27 cellular contexts compared by ENCODE assay signal in the genomic region with DNA sequence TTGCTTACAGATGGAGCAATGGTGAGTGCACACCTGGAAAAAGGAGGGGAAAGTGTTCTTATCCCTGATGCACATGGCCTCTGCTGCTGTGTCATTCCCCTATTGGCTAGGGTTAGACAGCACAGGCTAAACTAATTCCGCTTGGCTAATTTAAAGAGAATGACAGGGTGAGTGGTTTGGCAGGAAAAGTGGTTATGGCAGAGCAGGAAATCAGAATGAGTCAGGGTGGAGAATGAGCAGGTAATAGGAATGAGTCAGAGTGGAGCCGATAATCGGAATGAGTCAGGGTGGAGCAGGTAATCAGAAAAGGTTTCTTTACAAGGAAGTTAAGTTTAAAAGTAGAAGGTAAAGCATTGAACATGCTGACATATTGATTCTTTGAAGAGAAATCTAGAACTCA.
"Had no signal": no experiment of that assay in that cellular context is flagged by ENCODE, and none has a peak within 500 bp of the region (broad histone marks: within the 10 kb centered on the region; RNA-seq: fewer than 3 reads in every experiment).

No MANE protein-coding gene starts in this region.

- DNase-seq: activated CD4-positive, alpha-beta T cell treated with anti-CD3 and anti-CD28 coated beads for 36 hours; activated CD4-positive, CD25-positive, alpha-beta regulatory T cell; activated CD8-positive, alpha-beta T cell treated with anti-CD3 and anti-CD28 coated beads, Interleukin-2, amount 10 ng/mL, durations not matched to agents 7 days and 5 days; activated effector memory CD4-positive, alpha-beta T cell treated with anti-CD3 and anti-CD28 coated beads, Interleukin-2, amount 50 U/mL, for 16 hours; activated naive CD4-positive, alpha-beta T cell treated with anti-CD3 and anti-CD28 coated beads for 36 hours; activated naive CD8-positive, alpha-beta T cell treated with anti-CD3 and anti-CD28 coated beads for 36 hours; adrenal gland; cortex of kidney; effector memory CD8-positive, alpha-beta T cell; foreskin fibroblast; heart left ventricle; hypothalamus; immature natural killer cell; kidney glomerular epithelial cell; left lung; mucosa of descending colon; right cardiac atrium; stimulated activated CD4-positive, alpha-beta T cell treated with anti-CD3 and anti-CD28 coated beads, Interleukin-2, amount 100 ng/mL, for 48 hours; stimulated activated naive CD8-positive, alpha-beta T cell treated with anti-CD3 and anti-CD28 coated beads, Interleukin-15, Interleukin-2, amounts not matched to agents 100 U/mL and 50 U/mL, for 24 hours; testis; upper lobe of left lung had no signal

- H3K27me3 ChIP-seq: adrenal gland, ascending aorta, heart left ventricle, left lung, testis, upper lobe of left lung, vagina had no signal

- H3K27me3 Mint-ChIP-seq: activated CD4-positive, alpha-beta T cell treated with anti-CD3 and anti-CD28 coated beads for 36 hours; activated naive CD8-positive, alpha-beta T cell treated with anti-CD3 and anti-CD28 coated beads for 36 hours; effector memory CD8-positive, alpha-beta T cell; natural killer cell treated with Interleukin-12 subunit alpha and Interleukin-12 subunit beta and Interleukin-15 and Interleukin-18, amount 100 ng/mL, for 72 hours had no signal

- ATAC-seq: activated CD4-positive, alpha-beta T cell treated with anti-CD3 and anti-CD28 coated beads for 36 hours; activated CD8-positive, alpha-beta T cell treated with anti-CD3 and anti-CD28 coated beads, Interleukin-2, amount 10 ng/mL, durations not matched to agents 7 days and 5 days; effector memory CD8-positive, alpha-beta T cell; esophagus mucosa; heart left ventricle; left lung; mucosa of descending colon; natural killer cell treated with Interleukin-12 subunit alpha and Interleukin-12 subunit beta and Interleukin-15 and Interleukin-18, amount 100 ng/mL, for 72 hours; right cardiac atrium; stimulated activated naive CD8-positive, alpha-beta T cell treated with anti-CD3 and anti-CD28 coated beads, Interleukin-15, Interleukin-2, amounts not matched to agents 100 U/mL and 50 U/mL, for 24 hours had no signal

- H3K4me1 ChIP-seq: adrenal gland, ascending aorta, heart left ventricle, left lung, testis, upper lobe of left lung, vagina had no signal

- H3K27ac Mint-ChIP-seq: activated CD4-positive, alpha-beta T cell treated with anti-CD3 and anti-CD28 coated beads for 36 hours; activated CD8-positive, alpha-beta T cell treated with anti-CD3 and anti-CD28 coated beads, Interleukin-2, amount 10 ng/mL, durations not matched to agents 7 days and 5 days; activated naive CD4-positive, alpha-beta T cell treated with anti-CD3 and anti-CD28 coated beads for 36 hours; activated naive CD8-positive, alpha-beta T cell treated with anti-CD3 and anti-CD28 coated beads for 36 hours; brain; effector memory CD8-positive, alpha-beta T cell; immature natural killer cell; natural killer cell treated with Interleukin-12 subunit alpha and Interleukin-12 subunit beta and Interleukin-15 and Interleukin-18, amount 100 ng/mL, for 72 hours had no signal

- H3K4me1 Mint-ChIP-seq: activated CD4-positive, alpha-beta T cell treated with anti-CD3 and anti-CD28 coated beads for 36 hours; activated naive CD8-positive, alpha-beta T cell treated with anti-CD3 and anti-CD28 coated beads for 36 hours; brain; immature natural killer cell had no signal

- H3K9me3 ChIP-seq: testis, vagina had no signal

- H3K27ac ChIP-seq: adrenal gland, ascending aorta, heart left ventricle, left lung, testis, upper lobe of left lung, vagina had no signal

- H3K36me3 Mint-ChIP-seq: activated naive CD8-positive, alpha-beta T cell treated with anti-CD3 and anti-CD28 coated beads for 36 hours; brain had no signal

- H3K4me3 Mint-ChIP-seq: activated CD4-positive, alpha-beta T cell treated with anti-CD3 and anti-CD28 coated beads for 36 hours; activated CD8-positive, alpha-beta T cell treated with anti-CD3 and anti-CD28 coated beads, Interleukin-2, amount 10 ng/mL, durations not matched to agents 7 days and 5 days; activated naive CD4-positive, alpha-beta T cell treated with anti-CD3 and anti-CD28 coated beads for 36 hours; activated naive CD8-positive, alpha-beta T cell treated with anti-CD3 and anti-CD28 coated beads for 36 hours; brain; effector memory CD8-positive, alpha-beta T cell; immature natural killer cell; natural killer cell treated with Interleukin-12 subunit alpha and Interleukin-12 subunit beta and Interleukin-15 and Interleukin-18, amount 100 ng/mL, for 72 hours had no signal

- H3K4me3 ChIP-seq: adrenal gland, ascending aorta, heart left ventricle, left lung, lung, mucosa of descending colon, testis, upper lobe of left lung, vagina had no signal

- H3K36me3 ChIP-seq: adrenal gland, ascending aorta, heart left ventricle, left lung, upper lobe of left lung, vagina had no signal
